Comparison of ENCODE assay signal across 29 cellular contexts in genomic region chr7:128323489-128324362, GRCh38. TPM values are rescaled to one million over a fixed set of nuclear protein-coding genes. Genes with fewer than 3 reads are reported as not detected.
A peak's percentile ranks its signal among the peaks of the same experiment; 100 is the strongest.
DNase-seq lines count a peak whose midpoint lies in the region; ATAC-seq, FAIRE-seq and TF ChIP-seq lines count a peak whose summit lies in the region.
"Had no signal": no experiment of that assay in that cellular context is flagged by ENCODE, and none has a peak within 500 bp of the region (broad histone marks: within the 10 kb centered on the region; RNA-seq: fewer than 3 reads in every experiment).

No MANE protein-coding gene starts in this region.

- POLR2A ChIA-PET in IMR-90 (lab: Charles Lee; ENCODE audit: unreplicated experiment) = no interaction called here

- no peaks in the 10 kb centered on the region for H4K20me1 ChIP-seq in IMR-90 (ENCODE audit: insufficient read depth, low read length)
- no peaks in the 10 kb centered on the region for H4K20me1 ChIP-seq in osteoblast (ENCODE audit: insufficient read depth, low read length)

- H2BK15ac ChIP-seq in IMR-90 (ENCODE audit: low read depth, low read length) = no peak overlapping the region

- H4K5ac ChIP-seq in IMR-90 (ENCODE audit: low read depth, low read length) = no peak overlapping the region

- H2AFZ ChIP-seq in IMR-90 (replicated peaks; ENCODE audit: low read length, poor library complexity) (no peak overlapping the region), osteoblast (ENCODE audit: low read length) (no peak overlapping the region)
- H2AFZ ChIP-seq: hepatocyte had no signal

- no peak for FAIRE-seq in H54 (lab: Jason Lieb, UNC)
- FAIRE-seq: bronchial epithelial cell, GM18507, islet of Langerhans, pancreas, small intestine had no signal

- H2BK120ac ChIP-seq in IMR-90 (ENCODE audit: low read depth, low read length) = no peak overlapping the region

- H4K8ac ChIP-seq in IMR-90 (ENCODE audit: low read depth in 2 of 2, low read length in 2 of 2) = 0 out of 4 replicates have a peak overlapping the region, but pooled peaks of 1 of the 2 experiments have one; percentile 8

- no peak overlapping the region for H3K56ac ChIP-seq in IMR-90 (ENCODE audit: extremely low read depth, insufficient read depth, low read length)

- H3K27me3 ChIP-seq in IMR-90 (ENCODE audit: control insufficient read depth, insufficient read depth, low read length) = no peaks in the 10 kb centered on the region
- H3K27me3 ChIP-seq in osteoblast (ENCODE audit: insufficient read depth, low read length) = no peaks in the 10 kb centered on the region
- no peaks in the 10 kb centered on the region for H3K27me3 ChIP-seq in effector memory CD4-positive, alpha-beta T cell (replicated peaks; ENCODE audit: control insufficient read depth, insufficient read depth, low read length, poor library complexity, severe bottlenecking)
- H3K27me3 ChIP-seq: esophagus muscularis mucosa, hepatocyte, pancreas, Peyer's patch had no signal

- H3K4me3 ChIP-seq in IMR-90 (ENCODE audit: insufficient read depth, low read depth, low read length) (no peak overlapping the region), fibroblast of mammary gland (ENCODE audit: control insufficient read depth, low read depth, low read length) (no peak overlapping the region), osteoblast (ENCODE audit: insufficient read depth, low read length) (no peak overlapping the region)
- no peak overlapping the region for H3K4me3 ChIP-seq in effector memory CD4-positive, alpha-beta T cell (ENCODE audit: insufficient read depth, low read depth, low read length, poor library complexity, severe bottlenecking)
- H3K4me3 ChIP-seq: esophagus muscularis mucosa, hepatocyte, pancreas, Peyer's patch had no signal

- H3K4me1 ChIP-seq in IMR-90 (ENCODE audit: control insufficient read depth, insufficient read depth, low read length) = no peaks in the 10 kb centered on the region; the same call in 1 of the 2 replicates
- peaks cover 34% of the 10 kb centered on the region for H3K4me1 ChIP-seq in osteoblast (ENCODE audit: insufficient read depth, low read length)
- no peaks in the 10 kb centered on the region for H3K4me1 ChIP-seq in effector memory CD4-positive, alpha-beta T cell (ENCODE audit: control insufficient read depth, insufficient read depth, low read length, poor library complexity, severe bottlenecking)
- H3K4me1 ChIP-seq: pancreas, Peyer's patch had no signal

- 0% methylated on average over 1 of the region's 9 CpGs; no CpG with 5 or more reads in 1 of the 2 experiments for WGBS in IMR-90 (ENCODE audit: extremely low coverage in 2 of 2, insufficient read length in 1 of 2), 2 experiments

- no peak overlapping the region for H4K91ac ChIP-seq in IMR-90 (ENCODE audit: insufficient read depth, low read depth, low read length)

- DNase-seq in AG08396 (ENCODE audit: low spot score) (peak; percentile 36), IMR-90 (peak; percentile 62), fibroblast of mammary gland (ENCODE audit: low read depth) (peak; percentile 16), osteoblast (ENCODE audit: insufficient read length, low spot score, missing footprints) (no peak), G401 (ENCODE audit: low spot score) (no peak), H54 (ENCODE audit: insufficient read length, low spot score) (no peak)
- DNase-seq in effector memory CD4-positive, alpha-beta T cell = no peak
- DNase-seq: ACHN; activated CD4-positive, alpha-beta T cell treated with anti-CD3 and anti-CD28 coated beads for 1 hour; activated CD8-positive, alpha-beta memory T cell treated with anti-CD3 and anti-CD28 coated beads, Interleukin-2, amount 10 ng/mL, durations not matched to agents 7 days and 5 days; activated naive CD8-positive, alpha-beta T cell treated with anti-CD3 and anti-CD28 coated beads, Interleukin-2, amount 10 ng/mL, durations not matched to agents 7 days and 5 days; CD4-positive, alpha-beta T cell; KG1; naive B cell; NCI-H1694 treated with DMSO at 0.1 percent for 48 hours; NCI-H2227 treated with DMSO at 0.1 percent for 48 hours; pancreas; Peyer's patch; small intestine; stimulated activated CD4-positive, alpha-beta T cell treated with anti-CD3 and anti-CD28 coated beads, Interleukin-4, amount 100 ng/mL, for 4 hours; substantia nigra; T1000 had no signal

- no peak overlapping the region for H3K9ac ChIP-seq in IMR-90 (ENCODE audit: low read depth, low read length)

- H3K14ac ChIP-seq in IMR-90 (replicated peaks; ENCODE audit: low read depth, low read length) = no peak overlapping the region

- H2AK9ac ChIP-seq in IMR-90 (replicated peaks; ENCODE audit: low read depth, low read length, poor library complexity) = no peak overlapping the region

- H2BK5ac ChIP-seq in IMR-90 (ENCODE audit: low read depth, low read length, poor library complexity, severe bottlenecking) = peak overlapping the region; percentile 73

- H3K79me1 ChIP-seq in IMR-90 (ENCODE audit: low read depth in 1 of 2, low read length in 2 of 2) = no peaks in the 10 kb centered on the region

- H3K9me3 ChIP-seq in IMR-90 (ENCODE audit: control insufficient read depth, insufficient read depth, low read length) (no peaks in the 10 kb centered on the region), osteoblast (ENCODE audit: low read depth, low read length) (no peaks in the 10 kb centered on the region)
- H3K9me3 ChIP-seq in effector memory CD4-positive, alpha-beta T cell (ENCODE audit: control insufficient read depth, low read length) = no peaks in the 10 kb centered on the region
- H3K9me3 ChIP-seq: esophagus muscularis mucosa, pancreas, Peyer's patch had no signal

- ATAC-seq in IMR-90 (ENCODE audit: low read depth) = peak; percentile 61
- ATAC-seq in HG03571 (IDR thresholded peaks at IDR 0.05; ENCODE audit: unreplicated experiment) = no peak
- ATAC-seq: activated CD8-positive, alpha-beta memory T cell treated with anti-CD3 and anti-CD28 coated beads, Interleukin-2, amount 10 ng/mL, durations not matched to agents 7 days and 5 days had no signal

- BruUV-seq in IMR-90 (replicated peaks; lab: Mats Ljungman, UMichigan) = no TSS peak

- H2AK5ac ChIP-seq in IMR-90 (ENCODE audit: low read depth, low read length) = no peak overlapping the region

- TF ChIP-seq RAD21 in IMR-90 (IDR thresholded peaks at IDR 0.05; ENCODE audit: low read length) = no peak

- H3K27ac ChIP-seq in IMR-90 (ENCODE audit: insufficient read depth, low read length) (no peak overlapping the region; the same call in 1 of the 2 replicates), osteoblast (ENCODE audit: low read depth, low read length) (peak overlapping the region; percentile 89)
- H3K27ac ChIP-seq in effector memory CD4-positive, alpha-beta T cell (ENCODE audit: insufficient read depth, low read length, poor library complexity, severe bottlenecking) = no peak overlapping the region
- H3K27ac ChIP-seq: esophagus muscularis mucosa, hepatocyte, pancreas, Peyer's patch had no signal

- in situ Hi-C loops in IMR-90 (cut with MboI; ENCODE audit: low sequenced_read_pairs) (no loop called here), G401 (cut with HindIII; ENCODE audit: low sequenced_read_pairs) (no loop called here)

- no peaks in the 10 kb centered on the region for H3K79me2 ChIP-seq in osteoblast (ENCODE audit: insufficient read depth, low read length)
- H3K79me2 ChIP-seq: hepatocyte had no signal

- intact Hi-C loops in IMR-90 (cut with micrococcal nuclease) = loop anchor here (5.0 kb wide), 1 partner anchor 616 kb away; no protein-coding TSS in a partner anchor

- dilution Hi-C loops in IMR-90 (cut with HindIII; ENCODE audit: low sequenced_read_pairs, unreplicated experiment) = no loop called here

- no peak overlapping the region for H3K4me2 ChIP-seq in IMR-90 (ENCODE audit: low read depth, low read length)
- H3K4me2 ChIP-seq in osteoblast (ENCODE audit: insufficient read depth, low read length) = peak overlapping the region; percentile 27
- H3K4me2 ChIP-seq: hepatocyte had no signal

- H3K4ac ChIP-seq in IMR-90 (ENCODE audit: low read depth, low read length) = no peak overlapping the region

- CTCF ChIA-PET in IMR-90 (lab: Yijun Ruan, JAX) = no interaction called here

- H3K23ac ChIP-seq in IMR-90 (ENCODE audit: low read depth, low read length) = no peak overlapping the region

- H3K9me1 ChIP-seq in IMR-90 (ENCODE audit: insufficient read depth, low read length) = no peaks in the 10 kb centered on the region

- H3K18ac ChIP-seq in IMR-90 (ENCODE audit: low read depth, low read length) = no peak overlapping the region

- TF ChIP-seq CTCF in IMR-90 (conservative IDR thresholded peaks at IDR 0.05; ENCODE audit: low read depth, low read length) (no peak), fibroblast of mammary gland (conservative IDR thresholded peaks at IDR 0.05; ENCODE audit: control insufficient read depth, insufficient read depth, low read depth, low read length) (no peak), osteoblast (IDR thresholded peaks at IDR 0.05; ENCODE audit: extremely low read depth, low read depth, low read length) (no peak)

- TF ChIP-seq POLR2A in IMR-90 (IDR thresholded peaks at IDR 0.05; ENCODE audit: low read depth, low read length) (no peak), H54 (IDR thresholded peaks at IDR 0.05; ENCODE audit: low read depth, low read length) (no peak)

- H3K36me3 ChIP-seq in IMR-90 (ENCODE audit: control insufficient read depth, insufficient read depth, low read length) (peaks cover 29% of the 10 kb centered on the region), osteoblast (ENCODE audit: insufficient read depth, low read length) (peaks cover 56% of the 10 kb centered on the region)
- H3K36me3 ChIP-seq in effector memory CD4-positive, alpha-beta T cell (ENCODE audit: control insufficient read depth, insufficient read depth, low read length) = peaks cover 69% of the 10 kb centered on the region

- H2BK20ac ChIP-seq in IMR-90 (ENCODE audit: low read depth, low read length) = no peak overlapping the region

TF ChIP-seq in IMR-90, 13 proteins besides CTCF, POLR2A, EP300 and RAD21:
- TF ChIP-seq MXI1 (IDR thresholded peaks at IDR 0.05; ENCODE audit: borderline replicate concordance, low read depth, low read length) (no peak), CEBPB (IDR thresholded peaks at IDR 0.05; ENCODE audit: low read depth, low read length) (peak; percentile 31; the same call in 1 of the 2 replicates)

RNA-seq across cellular contexts. Expression of gene RBM28, which starts 20.0 kb away (rescaled TPM):
- total RNA-seq in IMR-90 (2012; rRNA removed) = 12.4 and 18.6 TPM in 2 replicates
- polyA plus RNA-seq in IMR-90 (2012; rRNA removed) = 18.6 and 20.4 TPM in 2 replicates
- 4.5 and 11.5 TPM in 2 replicates for polyA plus RNA-seq in IMR-90 (2012; cell fraction: cytosol; rRNA removed)
- polyA plus RNA-seq in IMR-90 (2012; cell fraction: nucleus; rRNA removed; ENCODE audit: low replicate concordance) = 13.8 and 59.8 TPM in 2 replicates
- total RNA-seq in osteoblast = 12.1 and 16.6 TPM in 2 replicates
- 20.6 and 58.3 TPM in 2 replicates for total RNA-seq in G401 (2014; rRNA removed; shearing (Covaris generic))

RNA-seq across cellular contexts. Expression of gene PRRT4, which starts 37.8 kb away (rescaled TPM):
- not detected in 2 replicates for total RNA-seq in IMR-90 (2012; rRNA removed)
- not detected in 2 replicates for polyA plus RNA-seq in IMR-90 (2012; rRNA removed)
- 0.03 TPM in 1 of 2 replicates, not detected in the other for polyA plus RNA-seq in IMR-90 (2012; cell fraction: cytosol; rRNA removed)
- polyA plus RNA-seq in IMR-90 (2012; cell fraction: nucleus; rRNA removed; ENCODE audit: low replicate concordance) = 0.03 and 0.08 TPM in 2 replicates
- total RNA-seq in osteoblast = not detected in 2 replicates
- 0.78 TPM in 1 of 2 replicates, not detected in the other for total RNA-seq in G401 (2014; rRNA removed; shearing (Covaris generic))
- total RNA-seq: lung microvascular endothelial cell had no signal

Comparison
In these comparisons a context has a peak if more than half of its experiments do, and no peak if none do; other contexts are left out.
1. DNase-seq: peak in AG08396 (single experiment), IMR-90 (single experiment) and fibroblast of mammary gland (single experiment); none in osteoblast (single experiment), G401 (single experiment), effector memory CD4-positive, alpha-beta T cell (0 of 3) and H54 (single experiment).